1 cellular context compared by ENCODE assay signal in genomic region chr12:68530965-68531364, GRCh38.
TF ChIP-seq lines count a peak whose summit lies in the region.

No MANE protein-coding gene starts in this region.

TF ChIP-seq in HEK293, 187 proteins besides CTCF, POLR2A, EP300 and RAD21 (continued from another document):
- peak; percentile 95 for TF ChIP-seq PRDM6 (tag by site-specific recombination; IDR thresholded peaks at IDR 0.05)
- no peak for TF ChIP-seq ZNF148 (tag by site-specific recombination; IDR thresholded peaks at IDR 0.05; ENCODE audit: borderline replicate concordance)
- peak; percentile 76 for TF ChIP-seq FEZF1 (tag by site-specific recombination; IDR thresholded peaks at IDR 0.05)
- no peak for TF ChIP-seq ZNF354C (tag by site-specific recombination; IDR thresholded peaks at IDR 0.05; ENCODE audit: borderline replicate concordance, low read depth)
- TF ChIP-seq YY2 (tag by site-specific recombination; IDR thresholded peaks at IDR 0.05): no peak
- TF ChIP-seq ZNF350 (tag by site-specific recombination; IDR thresholded peaks at IDR 0.05): no peak
- 0 out of 2 replicates have a peak, but pooled peaks have one; percentile 35 for TF ChIP-seq ZNF398 (tag by site-specific recombination; IDR thresholded peaks at IDR 0.05)
